ENCODE assay signal across 7 cellular contexts in the genomic region with DNA sequence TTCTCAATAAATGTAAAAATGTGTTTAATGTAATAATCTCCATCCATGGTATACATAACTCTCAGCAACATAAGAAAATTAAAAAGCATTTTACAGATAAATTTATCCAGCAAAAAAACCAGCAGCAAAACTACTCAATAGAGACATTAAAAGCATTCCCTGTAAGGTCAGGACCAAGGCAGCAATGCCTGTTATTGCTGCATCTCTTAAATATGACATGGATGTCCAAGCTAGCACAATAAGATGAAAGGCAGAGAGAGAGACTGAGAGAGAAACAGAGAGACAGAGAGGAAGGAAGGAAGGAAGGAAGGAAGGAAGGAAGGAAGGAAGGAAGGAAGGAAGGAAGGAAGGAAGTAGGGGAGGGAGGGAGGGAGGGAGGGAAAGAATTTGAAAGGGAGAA.
"Had no signal": no experiment of that assay in that cellular context is flagged by ENCODE, and none has a peak within 500 bp of the region (broad histone marks: within the 10 kb centered on the region; RNA-seq: fewer than 3 reads in every experiment).

No MANE protein-coding gene starts in this region.

- H3K27me3 Mint-ChIP-seq: IgD-negative memory B cell had no signal

- H3K9me3 Mint-ChIP-seq: IgD-negative memory B cell had no signal

- H3K27ac Mint-ChIP-seq: IgD-negative memory B cell had no signal

- H3K4me1 Mint-ChIP-seq: IgD-negative memory B cell had no signal

- DNase-seq: IMR-90, KBM-7, KG1 had no signal

- H3K27ac ChIP-seq: HL-60 had no signal

- H3K36me3 Mint-ChIP-seq: IgD-negative memory B cell had no signal

- ATAC-seq: HepG2, K562 had no signal

- H3K4me3 Mint-ChIP-seq: IgD-negative memory B cell had no signal

- H3K4me3 ChIP-seq: K562 had no signal
